In the genomic region with DNA sequence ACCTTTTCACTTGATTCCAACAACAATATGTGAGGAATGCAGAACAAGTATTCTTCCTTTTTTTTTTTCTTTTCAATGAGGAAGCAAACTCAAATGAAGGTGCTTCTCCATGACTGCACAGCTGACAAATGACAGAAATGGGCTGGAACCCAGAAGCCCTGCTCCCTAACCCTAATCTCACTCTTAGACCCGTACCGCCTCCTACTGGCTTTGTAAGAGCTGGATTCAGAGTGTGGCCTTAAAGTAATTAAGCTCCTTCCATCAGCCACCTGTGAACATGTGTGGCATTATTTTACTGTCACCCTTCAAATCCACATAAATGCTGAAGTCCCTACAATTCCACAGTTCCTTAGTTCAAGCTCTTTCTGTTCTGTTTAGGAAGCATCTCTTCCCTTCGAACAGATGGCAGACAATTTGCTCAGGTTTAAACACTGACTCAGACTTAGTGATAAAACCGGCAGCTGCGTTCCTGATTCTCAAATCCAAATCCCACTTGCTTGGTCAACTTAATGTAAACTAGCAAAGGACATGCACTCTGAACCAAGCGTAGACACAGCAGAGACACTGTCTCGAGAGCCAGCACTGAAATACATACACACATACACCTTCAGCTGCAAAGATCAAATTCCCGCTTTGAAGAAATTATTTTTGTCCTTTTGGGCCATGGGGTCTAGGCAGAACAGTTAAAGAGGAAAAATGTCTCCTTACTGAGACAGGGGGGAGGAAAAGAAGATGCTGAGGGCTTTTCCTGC, we compare ENCODE assay signal across 14 cellular contexts.
DNase-seq lines count a peak whose midpoint lies in the region; ATAC-seq and TF ChIP-seq lines count a peak whose summit lies in the region.
"Had no signal": no experiment of that assay in that cellular context is flagged by ENCODE, and none has a peak within 500 bp of the region (broad histone marks: within the 10 kb centered on the region; RNA-seq: fewer than 3 reads in every experiment).

No MANE protein-coding gene starts in this region.

- H3K4me2 ChIP-seq in SK-N-SH = no peak overlapping the region

- no peak overlapping the region; the same call in 1 of the 2 replicates for H2AFZ ChIP-seq in SK-N-SH (ENCODE audit: low read depth)
- H2AFZ ChIP-seq: parathyroid adenoma had no signal

- H3K79me2 ChIP-seq in SK-N-SH (ENCODE audit: insufficient read depth) = no peaks in the 10 kb centered on the region
- H3K79me2 ChIP-seq: parathyroid adenoma had no signal

- 91% methylated on average over 8 of the region's 8 CpGs for WGBS in SK-N-SH (ENCODE audit: low lambda C conversion rate)

- no peaks in the 10 kb centered on the region for H3K9me2 ChIP-seq in SK-N-SH

- no peak overlapping the region for H3K9ac ChIP-seq in SK-N-SH
- H3K9ac ChIP-seq: parathyroid adenoma had no signal

- no peak overlapping the region for H3K4me3 ChIP-seq in SK-N-SH (ENCODE audit: low read depth in 2 of 2, low read length in 1 of 2)
- no peak overlapping the region for H3K4me3 ChIP-seq in epithelial cell of esophagus (ENCODE audit: low read length)

- no peaks in the 10 kb centered on the region for H4K20me1 ChIP-seq in SK-N-SH (ENCODE audit: insufficient read depth)

- TF ChIP-seq CTCF in SK-N-SH (IDR thresholded peaks at IDR 0.05) (peak; percentile 36), epithelial cell of esophagus (IDR thresholded peaks at IDR 0.05; ENCODE audit: insufficient read depth, low read depth, low read length, missing control alignments) (peak; percentile 22)

- no peak for ATAC-seq in SK-N-SH treated with all-trans-retinoic acid at 6 μM for 48 hours
- ATAC-seq in HG02973 (IDR thresholded peaks at IDR 0.05; ENCODE audit: unreplicated experiment) = no peak
- ATAC-seq in GM19324 (IDR thresholded peaks at IDR 0.05; ENCODE audit: low FRiP score, unreplicated experiment) = no peak

- H3K27me3 ChIP-seq in SK-N-SH (ENCODE audit: insufficient read depth) = no peaks in the 10 kb centered on the region

- H3K9me3 ChIP-seq in SK-N-SH = no peaks in the 10 kb centered on the region

- no peaks in the 10 kb centered on the region for H3K36me3 ChIP-seq in SK-N-SH (replicated peaks in 1 of 2; ENCODE audit: control insufficient read depth in 1 of 2, insufficient read depth in 2 of 2, low read length in 1 of 2)

- no peak overlapping the region for H3K27ac ChIP-seq in SK-N-SH (ENCODE audit: low read depth in 2 of 2, low read length in 1 of 2)
- H3K27ac ChIP-seq: parathyroid adenoma had no signal

- no peak for DNase-seq in SK-N-SH
- DNase-seq in NCI-H69 (lab: John Stamatoyannopoulos, UW) = peak; percentile 90
- peak; percentile 20 for DNase-seq in epithelial cell of esophagus (ENCODE audit: low read depth)
- no peak for DNase-seq in RKO (ENCODE audit: low spot score)
- DNase-seq in effector CD8-positive, alpha-beta T cell (lab: John Stamatoyannopoulos, UW) = no peak
- DNase-seq: activated gamma-delta T cell treated with Interleukin-2 at 50 U/mL for 16 hours; effector memory CD4-positive, alpha-beta T cell; islet precursor cell; MM.1S; trophoblast cell had no signal

- POLR2A ChIA-PET in SK-N-SH (lab: Yijun Ruan, JAX) = no interaction called here

- CTCF ChIA-PET in SK-N-SH (lab: Yijun Ruan, JAX) = interaction anchor here (1.1 to 1.7 kb wide), 6 partner anchors 9 to 126 kb away, joined by 3 to 6 read pairs (median 4); no protein-coding TSS in a partner anchor

- H3F3A ChIP-seq in SK-N-SH (replicated peaks; ENCODE audit: insufficient read depth) = no peaks in the 10 kb centered on the region

- no peak for TF ChIP-seq EP300 in SK-N-SH (IDR thresholded peaks at IDR 0.05; ENCODE audit: borderline replicate concordance in 1 of 2, low read depth in 1 of 2, low read length in 1 of 2)

- peaks cover 0 to 5% of the 10 kb centered on the region in 2 experiments; a peak in 2 of 4 replicates for H3K4me1 ChIP-seq in SK-N-SH (ENCODE audit: control insufficient read depth in 1 of 2, insufficient read depth in 2 of 2, low read depth in 1 of 2, low read length in 1 of 2)
- H3K4me1 ChIP-seq: parathyroid adenoma had no signal

- peak; percentile 54 for TF ChIP-seq RAD21 in SK-N-SH (IDR thresholded peaks at IDR 0.05; ENCODE audit: low read length)

TF ChIP-seq in SK-N-SH, 30 proteins besides CTCF, POLR2A, EP300 and RAD21:
- TF ChIP-seq SMC3 (IDR thresholded peaks at IDR 0.05; ENCODE audit: low read depth, low read length) = peak; percentile 25; the same call in 1 of the 2 replicates
- no peak for TF ChIP-seq TAF1 (IDR thresholded peaks at IDR 0.05; ENCODE audit: borderline replicate concordance, low read depth, low read length)

TF ChIP-seq in SK-N-SH treated with all-trans-retinoic acid at 6 μM for 48 hours, 23 proteins besides CTCF, POLR2A, EP300 and RAD21:
- TF ChIP-seq OSR1 (CRISPR knock-in tag; IDR thresholded peaks at IDR 0.05) (no peak), PPARA (CRISPR knock-in tag; IDR thresholded peaks at IDR 0.05; ENCODE audit: borderline replicate concordance) (no peak), CSDC2 (CRISPR knock-in tag; IDR thresholded peaks at IDR 0.05) (no peak), BACH2 (CRISPR knock-in tag; IDR thresholded peaks at IDR 0.05; ENCODE audit: borderline replicate concordance) (no peak), ZNF8 (CRISPR knock-in tag; IDR thresholded peaks at IDR 0.05) (no peak), CREB5 (CRISPR knock-in tag; IDR thresholded peaks at IDR 0.05; ENCODE audit: low read depth) (no peak), SNAI2 (CRISPR knock-in tag; IDR thresholded peaks at IDR 0.05) (no peak)
- TF ChIP-seq, protein P1, sequence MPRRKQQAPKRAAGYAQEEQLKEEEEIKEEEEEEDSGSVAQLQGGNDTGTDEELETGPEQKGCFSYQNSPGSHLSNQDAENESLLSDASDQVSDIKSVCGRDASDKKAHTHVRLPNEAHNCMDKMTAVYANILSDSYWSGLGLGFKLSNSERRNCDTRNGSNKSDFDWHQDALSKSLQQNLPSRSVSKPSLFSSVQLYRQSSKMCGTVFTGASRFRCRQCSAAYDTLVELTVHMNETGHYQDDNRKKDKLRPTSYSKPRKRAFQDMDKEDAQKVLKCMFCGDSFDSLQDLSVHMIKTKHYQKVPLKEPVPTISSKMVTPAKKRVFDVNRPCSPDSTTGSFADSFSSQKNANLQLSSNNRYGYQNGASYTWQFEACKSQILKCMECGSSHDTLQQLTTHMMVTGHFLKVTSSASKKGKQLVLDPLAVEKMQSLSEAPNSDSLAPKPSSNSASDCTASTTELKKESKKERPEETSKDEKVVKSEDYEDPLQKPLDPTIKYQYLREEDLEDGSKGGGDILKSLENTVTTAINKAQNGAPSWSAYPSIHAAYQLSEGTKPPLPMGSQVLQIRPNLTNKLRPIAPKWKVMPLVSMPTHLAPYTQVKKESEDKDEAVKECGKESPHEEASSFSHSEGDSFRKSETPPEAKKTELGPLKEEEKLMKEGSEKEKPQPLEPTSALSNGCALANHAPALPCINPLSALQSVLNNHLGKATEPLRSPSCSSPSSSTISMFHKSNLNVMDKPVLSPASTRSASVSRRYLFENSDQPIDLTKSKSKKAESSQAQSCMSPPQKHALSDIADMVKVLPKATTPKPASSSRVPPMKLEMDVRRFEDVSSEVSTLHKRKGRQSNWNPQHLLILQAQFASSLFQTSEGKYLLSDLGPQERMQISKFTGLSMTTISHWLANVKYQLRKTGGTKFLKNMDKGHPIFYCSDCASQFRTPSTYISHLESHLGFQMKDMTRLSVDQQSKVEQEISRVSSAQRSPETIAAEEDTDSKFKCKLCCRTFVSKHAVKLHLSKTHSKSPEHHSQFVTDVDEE (CRISPR knock-in tag; IDR thresholded peaks at IDR 0.05) = no peak
- TF ChIP-seq, protein P2, sequence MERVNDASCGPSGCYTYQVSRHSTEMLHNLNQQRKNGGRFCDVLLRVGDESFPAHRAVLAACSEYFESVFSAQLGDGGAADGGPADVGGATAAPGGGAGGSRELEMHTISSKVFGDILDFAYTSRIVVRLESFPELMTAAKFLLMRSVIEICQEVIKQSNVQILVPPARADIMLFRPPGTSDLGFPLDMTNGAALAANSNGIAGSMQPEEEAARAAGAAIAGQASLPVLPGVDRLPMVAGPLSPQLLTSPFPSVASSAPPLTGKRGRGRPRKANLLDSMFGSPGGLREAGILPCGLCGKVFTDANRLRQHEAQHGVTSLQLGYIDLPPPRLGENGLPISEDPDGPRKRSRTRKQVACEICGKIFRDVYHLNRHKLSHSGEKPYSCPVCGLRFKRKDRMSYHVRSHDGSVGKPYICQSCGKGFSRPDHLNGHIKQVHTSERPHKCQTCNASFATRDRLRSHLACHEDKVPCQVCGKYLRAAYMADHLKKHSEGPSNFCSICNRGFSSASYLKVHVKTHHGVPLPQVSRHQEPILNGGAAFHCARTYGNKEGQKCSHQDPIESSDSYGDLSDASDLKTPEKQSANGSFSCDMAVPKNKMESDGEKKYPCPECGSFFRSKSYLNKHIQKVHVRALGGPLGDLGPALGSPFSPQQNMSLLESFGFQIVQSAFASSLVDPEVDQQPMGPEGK (CRISPR knock-in tag; IDR thresholded peaks at IDR 0.05; ENCODE audit: borderline replicate concordance) = no peak

Comparison
In these comparisons a context has a peak if more than half of its experiments do, and no peak if none do; other contexts are left out.
1. DNase-seq: peak in NCI-H69 (single experiment) and epithelial cell of esophagus (single experiment); none in SK-N-SH (single experiment), RKO (single experiment) and effector CD8-positive, alpha-beta T cell (single experiment).